In the genomic region with DNA sequence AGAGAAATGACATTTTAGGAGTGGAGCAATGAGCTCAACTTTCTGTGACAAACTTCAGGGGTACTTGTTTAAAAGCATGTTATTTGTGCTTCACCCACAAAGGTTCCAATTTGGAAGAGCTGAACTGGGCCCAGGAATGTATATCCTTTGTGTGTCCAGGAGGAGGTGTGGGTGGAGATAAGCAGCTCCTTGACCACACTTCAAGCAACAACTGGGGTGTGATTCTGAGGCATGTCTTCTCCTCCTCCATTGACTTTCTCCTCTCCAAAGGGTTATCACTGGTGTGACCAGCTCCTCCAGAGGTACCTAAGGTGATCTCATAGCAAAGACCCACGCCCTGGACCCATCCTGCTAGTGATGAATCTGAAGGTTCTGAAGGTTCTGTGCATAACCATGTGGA, we compare ENCODE assay signal across 17 cellular contexts.
DNase-seq lines count a peak whose midpoint lies in the region; TF ChIP-seq lines count a peak whose summit lies in the region.
"Had no signal": no experiment of that assay in that cellular context is flagged by ENCODE, and none has a peak within 500 bp of the region (broad histone marks: within the 10 kb centered on the region; RNA-seq: fewer than 3 reads in every experiment).

No MANE protein-coding gene starts in this region.

- H3K27me3 Mint-ChIP-seq in activated CD4-positive, alpha-beta T cell treated with anti-CD3 and anti-CD28 coated beads, Interleukin-2, amount 10 ng/mL, durations not matched to agents 24 days and 14 days: peaks cover 4% of the 10 kb centered on the region

- H3K4me3 ChIP-seq in OCI-LY3 (ENCODE audit: low read length): no peak overlapping the region
- no peak overlapping the region for H3K4me3 ChIP-seq in esophagus squamous epithelium
- no peak overlapping the region for H3K4me3 ChIP-seq in stomach
- H3K4me3 ChIP-seq: cardiac muscle cell, thyroid gland had no signal

- H3K36me3 Mint-ChIP-seq in activated CD4-positive, alpha-beta T cell treated with anti-CD3 and anti-CD28 coated beads, Interleukin-2, amount 10 ng/mL, durations not matched to agents 24 days and 14 days (ENCODE audit: low read depth): no peaks in the 10 kb centered on the region

- H3K36me3 ChIP-seq in OCI-LY3 (replicated peaks; ENCODE audit: low read depth, low read length) (no peaks in the 10 kb centered on the region), esophagus squamous epithelium (no peaks in the 10 kb centered on the region), stomach (no peaks in the 10 kb centered on the region)
- H3K36me3 ChIP-seq: cardiac muscle cell, thyroid gland had no signal

- DNase-seq in activated CD4-positive, alpha-beta T cell treated with anti-CD3 and anti-CD28 coated beads, Interleukin-2, amount 10 ng/mL, durations not matched to agents 24 days and 14 days: no peak
- DNase-seq in activated CD4-positive, alpha-beta T cell treated with anti-CD3 and anti-CD28 coated beads for 48 hours: no peak
- DNase-seq in esophagus squamous epithelium (lab: John Stamatoyannopoulos, UW) (no peak), stomach (no peak), activated gamma-delta T cell treated with Interleukin-2 at 50 U/mL for 16 hours (no peak), ureter (ENCODE audit: low spot score) (no peak), EL (no peak)
- DNase-seq: activated CD4-positive, alpha-beta T cell treated with anti-CD3 and anti-CD28 coated beads, Interleukin-2, amount 10 ng/mL, durations not matched to agents 7 days and 5 days; activated naive CD8-positive, alpha-beta T cell treated with anti-CD3 and anti-CD28 coated beads, Interleukin-2, amount 50 U/mL, for 24 hours; activated T-cell treated with anti-CD3 and anti-CD28 coated beads, Interleukin-2, amount 50 U/mL, for 1 hour; NCI-H2081 treated with DMSO at 0.1 percent for 48 hours; NCI-H524; stimulated activated CD4-positive, alpha-beta T cell treated with anti-CD3 and anti-CD28 coated beads, Interleukin-4, amount 100 ng/mL, for 4 hours; stimulated activated CD8-positive, alpha-beta memory T cell treated with anti-CD3 and anti-CD28 coated beads, Interleukin-4, amount 100 ng/mL, for 48 hours; thyroid gland had no signal

- TF ChIP-seq EP300 in stomach (IDR thresholded peaks at IDR 0.05): no peak

- peak overlapping the region; percentile 52 for H3K27ac Mint-ChIP-seq in activated CD4-positive, alpha-beta T cell treated with anti-CD3 and anti-CD28 coated beads, Interleukin-2, amount 10 ng/mL, durations not matched to agents 24 days and 14 days
- H3K27ac Mint-ChIP-seq: activated CD4-positive, alpha-beta T cell treated with anti-CD3 and anti-CD28 coated beads, Interleukin-2, amount 10 ng/mL, durations not matched to agents 7 days and 5 days; activated naive CD8-positive, alpha-beta T cell treated with anti-CD3 and anti-CD28 coated beads, Interleukin-2, amount 50 U/mL, for 24 hours had no signal

- H4K20me1 ChIP-seq in OCI-LY3 (ENCODE audit: insufficient read depth, low read length): no peaks in the 10 kb centered on the region

- H3K9me3 ChIP-seq in OCI-LY3 (ENCODE audit: insufficient read depth, low read length): no peaks in the 10 kb centered on the region
- H3K9me3 ChIP-seq in esophagus squamous epithelium: no peaks in the 10 kb centered on the region
- H3K9me3 ChIP-seq in stomach: no peaks in the 10 kb centered on the region
- H3K9me3 ChIP-seq: thyroid gland had no signal

- no peak overlapping the region for H3K4me3 Mint-ChIP-seq in activated CD4-positive, alpha-beta T cell treated with anti-CD3 and anti-CD28 coated beads, Interleukin-2, amount 10 ng/mL, durations not matched to agents 24 days and 14 days
- H3K4me3 Mint-ChIP-seq: activated CD4-positive, alpha-beta T cell treated with anti-CD3 and anti-CD28 coated beads, Interleukin-2, amount 10 ng/mL, durations not matched to agents 7 days and 5 days; activated naive CD8-positive, alpha-beta T cell treated with anti-CD3 and anti-CD28 coated beads, Interleukin-2, amount 50 U/mL, for 24 hours had no signal

- H2AFZ ChIP-seq in OCI-LY3 (ENCODE audit: low read depth, low read length): no peak overlapping the region

- no peaks in the 10 kb centered on the region for H3K79me2 ChIP-seq in OCI-LY3 (ENCODE audit: low read length)

- H3K4me2 ChIP-seq in OCI-LY3 (ENCODE audit: low read length): peak overlapping the region; percentile 43; the same call in 1 of the 2 replicates

- H3K4me1 Mint-ChIP-seq in activated CD4-positive, alpha-beta T cell treated with anti-CD3 and anti-CD28 coated beads, Interleukin-2, amount 10 ng/mL, durations not matched to agents 24 days and 14 days: peaks cover 72% of the 10 kb centered on the region

- H3K27ac ChIP-seq in OCI-LY3 (ENCODE audit: low read length): no peak overlapping the region
- peak overlapping the region; percentile 66 to 85 (median 81) for H3K27ac ChIP-seq in esophagus squamous epithelium
- H3K27ac ChIP-seq in stomach: peak overlapping the region in 3 of 5 donors; percentile 74 to 80 (median 79)
- H3K27ac ChIP-seq: cardiac muscle cell had no signal

- TF ChIP-seq CTCF in OCI-LY3 (IDR thresholded peaks at IDR 0.05; ENCODE audit: low read depth, low read length) (no peak), esophagus squamous epithelium (IDR thresholded peaks at IDR 0.05) (no peak), stomach (IDR thresholded peaks at IDR 0.05) (no peak)

- H3K9ac ChIP-seq in OCI-LY3 (ENCODE audit: low read length): no peak overlapping the region

- no peaks in the 10 kb centered on the region for H3K9me3 Mint-ChIP-seq in activated CD4-positive, alpha-beta T cell treated with anti-CD3 and anti-CD28 coated beads, Interleukin-2, amount 10 ng/mL, durations not matched to agents 24 days and 14 days
- H3K9me3 Mint-ChIP-seq: activated CD4-positive, alpha-beta T cell treated with anti-CD3 and anti-CD28 coated beads, Interleukin-2, amount 10 ng/mL, durations not matched to agents 7 days and 5 days; activated naive CD8-positive, alpha-beta T cell treated with anti-CD3 and anti-CD28 coated beads, Interleukin-2, amount 50 U/mL, for 24 hours had no signal

- H3K4me1 ChIP-seq in OCI-LY3 (ENCODE audit: low read length) (peaks cover 75% of the 10 kb centered on the region), esophagus squamous epithelium (peaks cover 20 to 99% (median 70%) of the 10 kb centered on the region in 3 donors), stomach (peaks cover 0 to 42% (median 13%) of the 10 kb centered on the region in 4 donors)

- no peak for TF ChIP-seq POLR2A in esophagus squamous epithelium (IDR thresholded peaks at IDR 0.05)
- no peak for TF ChIP-seq POLR2A in stomach (IDR thresholded peaks at IDR 0.05)

- H3K27me3 ChIP-seq in OCI-LY3 (ENCODE audit: low read depth, low read length) (no peaks in the 10 kb centered on the region), esophagus squamous epithelium (no peaks in the 10 kb centered on the region), stomach (no peaks in the 10 kb centered on the region)
- H3K27me3 ChIP-seq: cardiac muscle cell, thyroid gland had no signal

- 83 to 88% methylated on average over 1 of the region's 1 CpG for WGBS in esophagus squamous epithelium, 2 donors
- 79 to 91% (median 81%) methylated on average over 1 of the region's 1 CpG for WGBS in stomach, 5 donors

- intact Hi-C loops in activated CD4-positive, alpha-beta T cell treated with anti-CD3 and anti-CD28 coated beads, Interleukin-2, amount 10 ng/mL, durations not matched to agents 24 days and 14 days (cut with micrococcal nuclease): loop anchor here (10.0 kb wide), 1 partner anchor 258 kb away; no protein-coding TSS in a partner anchor
- intact Hi-C loops in esophagus squamous epithelium (cut with DNase I): no loop called here
- intact Hi-C loops in stomach (cut with DNase I; ENCODE audit: low total_unique reads): no loop called here
